Comparison of ENCODE assay signal across 11 cellular contexts in the genomic region with DNA sequence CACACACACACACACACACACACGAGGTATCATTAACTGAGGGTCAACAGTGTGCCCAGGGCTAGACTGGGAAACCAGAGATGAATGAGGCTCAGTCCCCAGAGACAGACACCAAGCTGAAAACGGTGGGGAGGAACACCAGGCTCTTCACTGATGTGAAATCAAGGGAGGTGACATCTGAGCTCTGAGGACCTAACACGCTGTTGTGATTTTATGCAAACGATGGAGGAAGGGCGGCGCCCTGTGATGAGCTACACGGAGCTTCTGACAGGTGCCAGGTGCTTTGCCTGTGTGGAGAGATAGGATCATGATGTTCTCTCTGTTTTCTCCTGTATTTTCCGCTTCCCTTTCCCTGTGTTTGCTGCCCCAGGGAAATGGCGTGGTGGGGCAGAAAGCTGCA. TPM values are rescaled to one million over a fixed set of nuclear protein-coding genes. Genes with fewer than 3 reads are reported as not detected.
DNase-seq lines count a peak whose midpoint lies in the region; ATAC-seq and TF ChIP-seq lines count a peak whose summit lies in the region.
"Had no signal": no experiment of that assay in that cellular context is flagged by ENCODE, and none has a peak within 500 bp of the region (broad histone marks: within the 10 kb centered on the region; RNA-seq: fewer than 3 reads in every experiment).

No MANE protein-coding gene starts in this region.

- no peaks in the 10 kb centered on the region for H3K27me3 ChIP-seq in CD4-positive, alpha-beta memory T cell (ENCODE audit: insufficient read depth, low read length)
- H3K27me3 ChIP-seq in thyroid gland, result no peaks in the 10 kb centered on the region

- intact Hi-C loops in CD4-positive, alpha-beta memory T cell (cut with micrococcal nuclease), result no loop called here
- intact Hi-C loops in thyroid gland (cut with DNase I), result no loop called here

- 76 to 78% methylated on average over 9 of the region's 9 CpGs for WGBS in thyroid gland, 2 donors

- no peak overlapping the region for H3K4me3 Mint-ChIP-seq in CD4-positive, alpha-beta memory T cell
- H3K4me3 Mint-ChIP-seq: activated naive CD4-positive, alpha-beta T cell treated with anti-CD3 and anti-CD28 coated beads, Interleukin-2, amount 10 ng/mL, durations not matched to agents 7 days and 5 days; CD8-positive, alpha-beta T cell had no signal

- no peaks in the 10 kb centered on the region for H3K9me3 Mint-ChIP-seq in CD4-positive, alpha-beta memory T cell
- no peaks in the 10 kb centered on the region for H3K9me3 Mint-ChIP-seq in activated naive CD4-positive, alpha-beta T cell treated with anti-CD3 and anti-CD28 coated beads, Interleukin-2, amount 50 U/mL, for 72 hours
- H3K9me3 Mint-ChIP-seq: activated naive CD4-positive, alpha-beta T cell treated with anti-CD3 and anti-CD28 coated beads, Interleukin-2, amount 10 ng/mL, durations not matched to agents 7 days and 5 days; CD8-positive, alpha-beta T cell; naive thymus-derived CD8-positive, alpha-beta T cell had no signal

- no peak overlapping the region for H3K27ac Mint-ChIP-seq in CD4-positive, alpha-beta memory T cell
- no peak overlapping the region for H3K27ac Mint-ChIP-seq in activated naive CD4-positive, alpha-beta T cell treated with anti-CD3 and anti-CD28 coated beads, Interleukin-2, amount 50 U/mL, for 72 hours
- H3K27ac Mint-ChIP-seq: activated naive CD4-positive, alpha-beta T cell treated with anti-CD3 and anti-CD28 coated beads, Interleukin-2, amount 10 ng/mL, durations not matched to agents 7 days and 5 days; CD8-positive, alpha-beta T cell had no signal

- DNase-seq in DMS153 (lab: John Stamatoyannopoulos, UW), result peak; percentile 97
- DNase-seq in NCI-H2107 (lab: John Stamatoyannopoulos, UW), result peak; percentile 70
- DNase-seq in activated CD8-positive, alpha-beta memory T cell treated with anti-CD3 and anti-CD28 coated beads, Interleukin-2, amount 50 U/mL, for 4 hours, result no peak
- no peak for DNase-seq in CD4-positive, alpha-beta memory T cell
- DNase-seq in activated naive CD4-positive, alpha-beta T cell treated with anti-CD3 and anti-CD28 coated beads, Interleukin-2, amount 50 U/mL, for 72 hours (ENCODE audit: low spot score in 2 of 2), result no peak
- DNase-seq in thyroid gland, result no peak
- DNase-seq: activated naive CD4-positive, alpha-beta T cell treated with anti-CD3 and anti-CD28 coated beads, Interleukin-2, amount 10 ng/mL, durations not matched to agents 7 days and 5 days; CD8-positive, alpha-beta T cell had no signal

- H3K9me3 ChIP-seq in CD4-positive, alpha-beta memory T cell (ENCODE audit: control insufficient read depth in 1 of 2, low read length in 2 of 2), result no peaks in the 10 kb centered on the region
- no peaks in the 10 kb centered on the region for H3K9me3 ChIP-seq in thyroid gland

- peak; percentile 79 for ATAC-seq in GM21447 (IDR thresholded peaks at IDR 0.05; ENCODE audit: unreplicated experiment)
- ATAC-seq in esophagus mucosa, result peak; percentile 12
- ATAC-seq in activated naive CD4-positive, alpha-beta T cell treated with anti-CD3 and anti-CD28 coated beads, Interleukin-2, amount 50 U/mL, for 72 hours, result no peak
- ATAC-seq: CD8-positive, alpha-beta T cell had no signal

- H3K27me3 Mint-ChIP-seq in CD4-positive, alpha-beta memory T cell, result peaks cover 2 to 3% of the 10 kb centered on the region in 2 donors

- H3K36me3 Mint-ChIP-seq in CD4-positive, alpha-beta memory T cell, result no peaks in the 10 kb centered on the region
- H3K36me3 Mint-ChIP-seq in activated naive CD4-positive, alpha-beta T cell treated with anti-CD3 and anti-CD28 coated beads, Interleukin-2, amount 50 U/mL, for 72 hours, result no peaks in the 10 kb centered on the region
- H3K36me3 Mint-ChIP-seq: activated naive CD4-positive, alpha-beta T cell treated with anti-CD3 and anti-CD28 coated beads, Interleukin-2, amount 10 ng/mL, durations not matched to agents 7 days and 5 days; CD8-positive, alpha-beta T cell; naive thymus-derived CD8-positive, alpha-beta T cell had no signal

- H3K4me3 ChIP-seq in CD4-positive, alpha-beta memory T cell (ENCODE audit: low read length in 2 of 2), result no peak overlapping the region
- no peak overlapping the region for H3K4me3 ChIP-seq in thyroid gland (replicated peaks in 1 of 3)

- TF ChIP-seq CTCF in thyroid gland (IDR thresholded peaks at IDR 0.05), result no peak

- H3K4me1 Mint-ChIP-seq in CD4-positive, alpha-beta memory T cell, result no peaks in the 10 kb centered on the region
- H3K4me1 Mint-ChIP-seq: activated naive CD4-positive, alpha-beta T cell treated with anti-CD3 and anti-CD28 coated beads, Interleukin-2, amount 10 ng/mL, durations not matched to agents 7 days and 5 days had no signal

- H3K27ac ChIP-seq in CD4-positive, alpha-beta memory T cell (ENCODE audit: low read depth, low read length), result no peak overlapping the region
- H3K27ac ChIP-seq in thyroid gland, result no peak overlapping the region

- no peaks in the 10 kb centered on the region for H3K36me3 ChIP-seq in CD4-positive, alpha-beta memory T cell (ENCODE audit: insufficient read depth, low read length)
- no peaks in the 10 kb centered on the region for H3K36me3 ChIP-seq in thyroid gland

- CTCF ChIA-PET in CD4-positive, alpha-beta memory T cell (lab: Charles Lee; ENCODE audit: partially characterized antibody), result interaction anchor here (1.0 kb wide), 1 partner anchor 11 kb away, joined by 3 read pairs; no protein-coding TSS in a partner anchor

- no peak for TF ChIP-seq POLR2A in thyroid gland (IDR thresholded peaks at IDR 0.05)

- POLR2A ChIA-PET in CD4-positive, alpha-beta memory T cell (lab: Charles Lee; ENCODE audit: partially characterized antibody), result no interaction called here

- no peaks in the 10 kb centered on the region for H3K4me1 ChIP-seq in CD4-positive, alpha-beta memory T cell (ENCODE audit: insufficient read depth, low read length)
- H3K4me1 ChIP-seq in thyroid gland, result no peaks in the 10 kb centered on the region

RNA-seq across cellular contexts. Expression of a gene that starts 6.5 kb away (rescaled TPM):
- total RNA-seq in esophagus mucosa (101 TPM), thyroid gland (100 to 1,000 TPM in 1 of 4 donors, 10 to 100 TPM in 3; 52.6 to 120 (median 75.5) TPM)
- total RNA-seq in CD4-positive, alpha-beta memory T cell, result 10 to 100 TPM; 42.7 to 43.2 TPM
- polyA plus RNA-seq in CD4-positive, alpha-beta memory T cell, result 10 to 100 TPM; 46.4 to 91.1 TPM
- total RNA-seq in activated naive CD4-positive, alpha-beta T cell treated with anti-CD3 and anti-CD28 coated beads, Interleukin-2, amount 50 U/mL, for 72 hours, result 10 to 100 TPM; 49.7 to 84.6 TPM

RNA-seq across cellular contexts. Expression of a gene that starts 15.3 kb away (rescaled TPM):
- total RNA-seq in esophagus mucosa, result 0.68 TPM
- total RNA-seq in CD4-positive, alpha-beta memory T cell, result 1 to 10 TPM; 1.9 to 2.1 TPM
- under 1 TPM in 1 of 2 donors, not detected in 1; 0.78 TPM for polyA plus RNA-seq in CD4-positive, alpha-beta memory T cell
- total RNA-seq in activated naive CD4-positive, alpha-beta T cell treated with anti-CD3 and anti-CD28 coated beads, Interleukin-2, amount 50 U/mL, for 72 hours, result 1 to 10 TPM in 1 of 2 donors, under 1 TPM in 1; 0.89 to 1.4 TPM
- total RNA-seq in thyroid gland, result not detected

RNA-seq across cellular contexts. Expression of a gene that starts 41.0 kb away (rescaled TPM):
- 43.9 TPM for total RNA-seq in esophagus mucosa
- total RNA-seq in CD4-positive, alpha-beta memory T cell, result 10 to 100 TPM; 80.6 to 82.3 TPM
- polyA plus RNA-seq in CD4-positive, alpha-beta memory T cell, result 10 to 100 TPM; 66.1 to 74.9 TPM
- total RNA-seq in activated naive CD4-positive, alpha-beta T cell treated with anti-CD3 and anti-CD28 coated beads, Interleukin-2, amount 50 U/mL, for 72 hours, result 100 to 1,000 TPM in 1 of 2 donors, 10 to 100 TPM in 1; 71.9 to 126 TPM
- 10 to 100 TPM; 46.1 to 55.4 (median 49.8) TPM for total RNA-seq in thyroid gland

Comparison
In these comparisons a context has a peak if more than half of its experiments do, and no peak if none do; other contexts are left out.
1. DNase-seq: peak in DMS153 (single experiment) and NCI-H2107 (single experiment); none in activated CD8-positive, alpha-beta memory T cell treated with anti-CD3 and anti-CD28 coated beads, Interleukin-2, amount 50 U/mL, for 4 hours (single experiment), CD4-positive, alpha-beta memory T cell (0 of 5), activated naive CD4-positive, alpha-beta T cell treated with anti-CD3 and anti-CD28 coated beads, Interleukin-2, amount 50 U/mL, for 72 hours (0 of 2) and thyroid gland (0 of 2).
2. ATAC-seq: peak in GM21447 (single experiment) and esophagus mucosa (single experiment); none in activated naive CD4-positive, alpha-beta T cell treated with anti-CD3 and anti-CD28 coated beads, Interleukin-2, amount 50 U/mL, for 72 hours (0 of 2).